In genomic region chr17:75779250-75779986, GRCh38 we compare ENCODE assay signal across 8 cellular contexts. TPM values are rescaled to one million over a fixed set of nuclear protein-coding genes. Genes with fewer than 3 reads are reported as not detected.
A peak's percentile ranks its signal among the peaks of the same experiment; 100 is the strongest.
DNase-seq lines count a peak whose midpoint lies in the region; ATAC-seq and TF ChIP-seq lines count a peak whose summit lies in the region.

No MANE protein-coding gene starts in this region.

- peaks cover 33% of the 10 kb centered on the region for H3F3A ChIP-seq in smooth muscle cell (ENCODE audit: low read depth)

- H3K27ac ChIP-seq in WERI-Rb-1 (peak overlapping the region; percentile 98), mammary epithelial cell (ENCODE audit: insufficient read depth, low read depth, low read length) (peak overlapping the region; percentile 89), smooth muscle cell (ENCODE audit: low read depth) (peak overlapping the region; percentile 98)

- H3K79me2 ChIP-seq in mammary epithelial cell (ENCODE audit: insufficient read depth, low read length): peaks cover 28% of the 10 kb centered on the region
- H3K79me2 ChIP-seq in smooth muscle cell (ENCODE audit: low read depth): peaks cover 23% of the 10 kb centered on the region

- in situ Hi-C loops in ACHN (cut with HindIII; ENCODE audit: low pct_ligation_motif_present, low pct_unique_long_range_greater_than_20kb, low sequenced_read_pairs): no loop called here
- in situ Hi-C loops in mammary epithelial cell (cut with MboI; ENCODE audit: low sequenced_read_pairs in 2 of 2): no loop called here

- WGBS in mammary epithelial cell (ENCODE audit: low coverage, missing lambda C conversion rate): under 1% methylated on average over 26 of the region's 84 CpGs
- under 1% methylated on average over 76 of the region's 84 CpGs for WGBS in smooth muscle cell (ENCODE audit: low lambda C conversion rate)

- H3K9me3 ChIP-seq in WERI-Rb-1 (ENCODE audit: severe bottlenecking) (no peaks in the 10 kb centered on the region), mammary epithelial cell (replicated peaks; ENCODE audit: insufficient read depth, low read length) (no peaks in the 10 kb centered on the region), smooth muscle cell (replicated peaks; ENCODE audit: low read depth) (no peaks in the 10 kb centered on the region)

- H3K4me1 ChIP-seq in mammary epithelial cell (ENCODE audit: insufficient read depth, low read length) (peaks cover 30% of the 10 kb centered on the region), smooth muscle cell (ENCODE audit: low read depth) (peaks cover 24% of the 10 kb centered on the region)

- intact Hi-C loops in mammary epithelial cell (cut with micrococcal nuclease): loop anchor here (1.0 to 2.0 kb wide), 2 partner anchors 57 to 76 kb away; partner anchors contain the start of gene WBP2

- no peak for TF ChIP-seq CTCF in WERI-Rb-1 (IDR thresholded peaks at IDR 0.05; ENCODE audit: low read depth, low read length)
- no peak for TF ChIP-seq CTCF in mammary epithelial cell (conservative IDR thresholded peaks at IDR 0.05 in 1 of 2, IDR thresholded peaks at IDR 0.05 in 1 of 2; ENCODE audit: extremely low read depth in 1 of 2, insufficient read depth in 1 of 2, low read depth in 1 of 2, low read length in 2 of 2)
- no peak for TF ChIP-seq CTCF in smooth muscle cell (IDR thresholded peaks at IDR 0.05; ENCODE audit: borderline replicate concordance, insufficient read depth, poor library complexity, severe bottlenecking)

- H3K4me3 ChIP-seq in WERI-Rb-1 (ENCODE audit: low read depth, low read length) (peak overlapping the region; percentile 97), mammary epithelial cell (replicated peaks in 1 of 3; ENCODE audit: insufficient read depth in 1 of 3, low read depth in 2 of 3, low read length in 3 of 3) (peak overlapping the region; percentile 65 to 95 (median 73)), smooth muscle cell (peak overlapping the region; percentile 96)

- BruUV-seq in mammary epithelial cell (replicated peaks; lab: Mats Ljungman, UMichigan): TSS peak; percentile 77

- DNase-seq in ACHN (peak; percentile 100), NCI-H2196 (lab: John Stamatoyannopoulos, UW; ENCODE audit: unreplicated experiment) (peak; percentile 100), WERI-Rb-1 (peak; percentile 99), mammary epithelial cell (peak; percentile 100), iPS-NIHi11 (ENCODE audit: low spot score) (peak; percentile 95), smooth muscle cell (lab: John Stamatoyannopoulos, UW; ENCODE audit: unreplicated experiment) (peak; percentile 93)

- CTCF ChIA-PET in mammary epithelial cell (lab: Charles Lee; ENCODE audit: low non-redundant PET): interaction anchor here (0.6 to 1.1 kb wide), 2 partner anchors 16 to 44 kb away, joined by 4 to 7 read pairs; no protein-coding TSS in a partner anchor

- H2AFZ ChIP-seq in mammary epithelial cell (ENCODE audit: low read depth, low read length): no peak overlapping the region
- no peak overlapping the region for H2AFZ ChIP-seq in smooth muscle cell (ENCODE audit: low read depth)

- no peaks in the 10 kb centered on the region for H3K27me3 ChIP-seq in WERI-Rb-1 (ENCODE audit: insufficient read depth, low read depth, severe bottlenecking)
- H3K27me3 ChIP-seq in mammary epithelial cell (ENCODE audit: insufficient read depth, low read length): no peaks in the 10 kb centered on the region
- H3K27me3 ChIP-seq in smooth muscle cell (ENCODE audit: low read depth): no peaks in the 10 kb centered on the region

- H4K20me1 ChIP-seq in mammary epithelial cell (ENCODE audit: insufficient read depth, low read length): peaks cover 6% of the 10 kb centered on the region
- peaks cover 47% of the 10 kb centered on the region for H4K20me1 ChIP-seq in smooth muscle cell (ENCODE audit: low read depth)

- peak overlapping the region; percentile 80 for H3K9ac ChIP-seq in mammary epithelial cell (ENCODE audit: insufficient read depth, low read length)
- H3K9ac ChIP-seq in smooth muscle cell (ENCODE audit: low read depth): peak overlapping the region; percentile 98

- dilution Hi-C loops in mammary epithelial cell (cut with HindIII; ENCODE audit: low sequenced_read_pairs): no loop called here

- peaks cover 51% of the 10 kb centered on the region for H3K36me3 ChIP-seq in WERI-Rb-1
- H3K36me3 ChIP-seq in mammary epithelial cell (ENCODE audit: insufficient read depth, low read length): peaks cover 19% of the 10 kb centered on the region
- no peaks in the 10 kb centered on the region for H3K36me3 ChIP-seq in smooth muscle cell (ENCODE audit: low read depth)

- ATAC-seq in GM18873 (IDR thresholded peaks at IDR 0.05; ENCODE audit: low FRiP score, unreplicated experiment): peak; percentile 67
- ATAC-seq in HG03135 (IDR thresholded peaks at IDR 0.05; ENCODE audit: unreplicated experiment): peak; percentile 61

- H3K4me2 ChIP-seq in mammary epithelial cell (ENCODE audit: insufficient read depth, low read depth, low read length) (no peak overlapping the region), smooth muscle cell (peak overlapping the region; percentile 97)

RNA-seq across cellular contexts. Expression of gene UNK, which starts 5.2 kb away (rescaled TPM):
- total RNA-seq in mammary epithelial cell: 10 to 100 TPM; 15.2 to 15.8 TPM
- polyA plus RNA-seq in mammary epithelial cell: 10.3 TPM
- 4.2 TPM for polyA minus RNA-seq in mammary epithelial cell
- 25.4 and 39.5 TPM in 2 replicates for total RNA-seq in smooth muscle cell
- polyA plus RNA-seq in smooth muscle cell: 26.8 and 31.5 TPM in 2 replicates

RNA-seq across cellular contexts. Expression of gene GALK1, which starts 14.4 kb away (rescaled TPM):
- total RNA-seq in mammary epithelial cell: 1 to 10 TPM; 1.5 to 3.0 TPM
- polyA plus RNA-seq in mammary epithelial cell: 3.8 TPM
- not detected for polyA minus RNA-seq in mammary epithelial cell
- 31.1 and 32.7 TPM in 2 replicates for total RNA-seq in smooth muscle cell
- 88.8 and 108 TPM in 2 replicates for polyA plus RNA-seq in smooth muscle cell

RNA-seq across cellular contexts. Expression of gene ITGB4, which starts 58.2 kb away (rescaled TPM):
- 1,000 to 10,000 TPM; 2,525 to 2,618 TPM for total RNA-seq in mammary epithelial cell
- 1,059 TPM for polyA plus RNA-seq in mammary epithelial cell
- polyA minus RNA-seq in mammary epithelial cell: 2,510 TPM
- total RNA-seq in smooth muscle cell: 66.0 and 83.8 TPM in 2 replicates
- 47.2 and 233 TPM in 2 replicates for polyA plus RNA-seq in smooth muscle cell

Comparison
In these comparisons a context has a peak if more than half of its experiments do, and no peak if none do; other contexts are left out.
1. Peak in every context shown above with its lines: DNase-seq, ATAC-seq, H3K4me3 ChIP-seq and H3K27ac ChIP-seq.
2. RNA of gene ITGB4, which starts 58.2 kb away (total RNA-seq): 2,525 to 2,618 TPM in mammary epithelial cell; 66.0 to 83.8 TPM in smooth muscle cell; every median in the first group is over 10 times any median in the second.